ENCODE assay signal across 2 cellular contexts in genomic region chr15:32363449-32363848, GRCh38. TPM values are rescaled to one million over a fixed set of nuclear protein-coding genes. Genes with fewer than 3 reads are reported as not detected.
"Had no signal": no experiment of that assay in that cellular context is flagged by ENCODE, and none has a peak within 500 bp of the region (broad histone marks: within the 10 kb centered on the region; RNA-seq: fewer than 3 reads in every experiment).

No MANE protein-coding gene starts in this region.

RNA-seq across cellular contexts. Expression of gene GOLGA8K, which starts 39.6 kb away (rescaled TPM):
- total RNA-seq: G401, GM12878 had no signal
